ENCODE assay signal across 20 cellular contexts in genomic region chr11:6563667-6564066, GRCh38. TPM values are rescaled to one million over a fixed set of nuclear protein-coding genes. Genes with fewer than 3 reads are reported as not detected.
A peak's percentile ranks its signal among the peaks of the same experiment; 100 is the strongest.
DNase-seq lines count a peak whose midpoint lies in the region; ATAC-seq, FAIRE-seq and TF ChIP-seq lines count a peak whose summit lies in the region.
"Had no signal": no experiment of that assay in that cellular context is flagged by ENCODE, and none has a peak within 500 bp of the region (broad histone marks: within the 10 kb centered on the region; RNA-seq: fewer than 3 reads in every experiment).

No MANE protein-coding gene starts in this region.

- H3K4me3 ChIP-seq in K562: no peak overlapping the region
- H3K4me3 ChIP-seq in lung: no peak overlapping the region
- H3K4me3 ChIP-seq: BLaER1, GM23338 had no signal

- no TSS peak for BruUV-seq in K562 (replicated peaks; lab: Mats Ljungman, UMichigan)

- peak; percentile 22 for DNase-seq in G401 (ENCODE audit: low spot score)
- DNase-seq in K562 (ENCODE audit: extremely low read depth in 1 of 4, low spot score in 3 of 4): no peak
- peak; percentile 6 for DNase-seq in lung (ENCODE audit: low spot score)
- peak; percentile 75 for DNase-seq in posterior vena cava (ENCODE audit: low spot score)
- DNase-seq in NCI-H1417 (lab: John Stamatoyannopoulos, UW): no peak
- DNase-seq: Caco-2; CD4-positive, CD25-positive, alpha-beta regulatory T cell; CD8-positive, alpha-beta T cell; DMS153; DND-41; GDM1; H9 had no signal

- H2AFZ ChIP-seq in K562 (ENCODE audit: low read depth, low read length): no peak overlapping the region
- H2AFZ ChIP-seq: GM23338 had no signal

- peaks cover 7% of the 10 kb centered on the region for H3K9me1 ChIP-seq in K562 (ENCODE audit: control insufficient read depth, insufficient read depth, low read length)

- no peak for TF ChIP-seq CTCF in K562 (IDR thresholded peaks at IDR 0.05 in 2 of 3, conservative IDR thresholded peaks at IDR 0.05 in 1 of 3; ENCODE audit: insufficient read depth in 2 of 3, low read depth in 1 of 3, low read length in 3 of 3)
- no peak for TF ChIP-seq CTCF in lung (IDR thresholded peaks at IDR 0.05; ENCODE audit: control extremely low read depth, extremely low read depth)

- CTCF ChIA-PET in K562 (lab: Yijun Ruan, JAX; ENCODE audit: low intra/inter-chr PET ratio): no interaction called here

- ATAC-seq in K562 (no peak; the same call in 1 of the 3 replicates), lung (ENCODE audit: insufficient read depth, low FRiP score) (no peak), GM18520 (IDR thresholded peaks at IDR 0.05; ENCODE audit: unreplicated experiment) (no peak), GM18858 (IDR thresholded peaks at IDR 0.05; ENCODE audit: unreplicated experiment) (no peak)
- ATAC-seq: CD8-positive, alpha-beta T cell; HCT116 had no signal

- WGBS in K562 (ENCODE audit: insufficient coverage, low coverage, missing lambda C conversion rate): 52% methylated on average over 10 of the region's 10 CpGs
- WGBS in lung, 2 donors: 92 to 93% methylated on average over 10 of the region's 10 CpGs

- peak overlapping the region; percentile 61 for H3K4me2 ChIP-seq in K562 (ENCODE audit: insufficient read depth, low read length)
- H3K4me2 ChIP-seq: BLaER1 had no signal

- H3K9me3 ChIP-seq in K562 (replicated peaks; ENCODE audit: control insufficient read depth, insufficient read depth, low read depth, low read length): no peaks in the 10 kb centered on the region
- H3K9me3 ChIP-seq in lung (ENCODE audit: control insufficient read depth in 2 of 2, insufficient read depth in 1 of 2, low read length in 1 of 2): no peaks in the 10 kb centered on the region
- H3K9me3 ChIP-seq: BLaER1, Caco-2 had no signal

- no peak for TF ChIP-seq POLR2A in K562 (conservative IDR thresholded peaks at IDR 0.05)

- H3K27me3 ChIP-seq in K562 (ENCODE audit: control insufficient read depth in 2 of 2, insufficient read depth in 2 of 2, low read length in 2 of 2) (no peaks in the 10 kb centered on the region), lung (ENCODE audit: control insufficient read depth, insufficient read depth) (no peaks in the 10 kb centered on the region)
- H3K27me3 ChIP-seq: BLaER1 had no signal

- no peak overlapping the region; the same call in 2 of the 3 replicates for H3K27ac ChIP-seq in K562 (ENCODE audit: extremely low read depth, low read depth, low read length)
- H3K27ac ChIP-seq in lung (ENCODE audit: low read depth in 1 of 2, low read length in 1 of 2): no peak overlapping the region
- H3K27ac ChIP-seq: BLaER1, C4-2B had no signal

- peaks cover 32 to 33% of the 10 kb centered on the region in 2 experiments for H3K4me1 ChIP-seq in K562 (replicated peaks in 1 of 2; ENCODE audit: control insufficient read depth in 2 of 2, insufficient read depth in 2 of 2, low read length in 2 of 2)
- peaks cover 3 to 5% of the 10 kb centered on the region in 2 donors for H3K4me1 ChIP-seq in lung (ENCODE audit: control insufficient read depth in 2 of 2, insufficient read depth in 2 of 2, low read length in 2 of 2)
- H3K4me1 ChIP-seq: BLaER1, Caco-2 had no signal

- no peak for FAIRE-seq in K562 (lab: Jason Lieb, UNC)
- FAIRE-seq: GM12891, GM18507 had no signal

- intact Hi-C loops in K562 (cut with micrococcal nuclease) (no loop called here), posterior vena cava (cut with DNase I) (no loop called here)

- in situ Hi-C loops in G401 (cut with HindIII; ENCODE audit: low sequenced_read_pairs) (no loop called here), K562 (cut with MboI) (no loop called here)

- no peak for TF ChIP-seq EP300 in K562 (IDR thresholded peaks at IDR 0.05; ENCODE audit: low read length)

- H3K79me2 ChIP-seq in K562 (ENCODE audit: control insufficient read depth, insufficient read depth, low read length): no peaks in the 10 kb centered on the region

- H3K9ac ChIP-seq in K562 (ENCODE audit: insufficient read depth in 1 of 2, low read depth in 2 of 2, low read length in 2 of 2): no peak overlapping the region; a peak in 1 of 4 replicates
- H3K9ac ChIP-seq: BLaER1 had no signal

- POLR2A ChIA-PET in K562 (lab: Yijun Ruan, JAX): interaction anchor here (0.5 to 1.9 kb wide), 6 partner anchors 9 to 1700 kb away, joined by 3 to 11 read pairs (median 4); partner anchors contain the start of genes ILK and RRP8

- H3K36me3 ChIP-seq in K562 (ENCODE audit: control insufficient read depth, insufficient read depth, low read length) (no peaks in the 10 kb centered on the region), lung (ENCODE audit: control insufficient read depth in 2 of 2, insufficient read depth in 2 of 2, low read length in 2 of 2) (peaks cover 0 to 9% of the 10 kb centered on the region in 2 donors)

- H4K20me1 ChIP-seq in K562 (replicated peaks; ENCODE audit: control insufficient read depth, insufficient read depth, low read length): no peaks in the 10 kb centered on the region
- H4K20me1 ChIP-seq: BLaER1 had no signal

- TF ChIP-seq RAD21 in K562 (CRISPR knock-in tag; conservative IDR thresholded peaks at IDR 0.05 in 1 of 2, IDR thresholded peaks at IDR 0.05 in 1 of 2): no peak

RNA-seq across cellular contexts. Expression of gene RRP8, which starts 39.7 kb away (rescaled TPM):
- total RNA-seq in G401 (2014; rRNA removed; shearing (Covaris generic)): 20.3 and 22.2 TPM in 2 replicates
- total RNA-seq in K562 (2011; cell fraction: chromatin; rRNA removed; ENCODE audit: low replicate concordance): 45.2 and 53.8 TPM in 2 replicates
- total RNA-seq in K562 (2011; cell fraction: nucleolus; rRNA removed): 28.2 and 28.5 TPM in 2 replicates
- total RNA-seq in K562 (2011; cell fraction: nucleoplasm; rRNA removed): 33.8 and 40.3 TPM in 2 replicates
- total RNA-seq in K562 (2014; rRNA removed) (27.9 and 47.5 TPM in 2 replicates), K562 (2014; rRNA removed; fragmentation: Illumina TruSeq; extraction: Trizol) (33.5 and 37.0 TPM in 2 replicates), K562 (2015; rRNA removed; fragmentation: Illumina TruSeq; extraction: Trizol) (31.5 and 32.6 TPM in 2 replicates), K562 (2021) (41.0 and 47.2 TPM in 2 replicates), lung (10 to 100 TPM; 15.0 to 19.1 TPM), posterior vena cava (10 to 100 TPM; 16.6 to 17.6 TPM)
- polyA plus RNA-seq in K562 (2011; rRNA removed) (28.1 and 29.8 TPM in 2 replicates), K562 (2014; fragmentation: Illumina TruSeq; extraction: Trizol) (34.6 and 47.3 TPM in 2 replicates), K562 (2014; fragmentation: Nextera tagmentation; extraction: Ambion mirVana) (10 to 100 TPM in 1 of 2 experiments, 1 to 10 TPM in 1; 5.7 to 11.4 TPM), K562 (2014; rRNA removed) (26.1 and 33.4 TPM in 2 replicates), lung (10 to 100 TPM; 16.2 to 17.4 TPM)
- polyA plus RNA-seq in K562 (2011; cell fraction: cytosol; rRNA removed): 10.9 and 15.1 TPM in 2 replicates
- polyA plus RNA-seq in K562 (2011; cell fraction: nucleus; rRNA removed): 30.2 and 30.7 TPM in 2 replicates
- 22.8 and 24.8 TPM in 2 replicates for polyA plus RNA-seq in K562 (2012)
- polyA minus RNA-seq in K562 (2011; rRNA and poly(A)+ RNA removed): 19.2 and 20.6 TPM in 2 replicates
- polyA minus RNA-seq in K562 (2011; cell fraction: cytosol; rRNA and poly(A)+ RNA removed): 8.9 and 17.8 TPM in 2 replicates
- polyA minus RNA-seq in K562 (2011; cell fraction: nucleus; rRNA and poly(A)+ RNA removed): 29.8 and 39.9 TPM in 2 replicates

RNA-seq across cellular contexts. Expression of gene ILK, which starts 39.9 kb away (rescaled TPM):
- total RNA-seq in G401 (2014; rRNA removed; shearing (Covaris generic)): 112 and 149 TPM in 2 replicates
- 143 and 177 TPM in 2 replicates for total RNA-seq in K562 (2011; cell fraction: chromatin; rRNA removed; ENCODE audit: low replicate concordance)
- total RNA-seq in K562 (2011; cell fraction: nucleolus; rRNA removed): 86.9 and 104 TPM in 2 replicates
- total RNA-seq in K562 (2011; cell fraction: nucleoplasm; rRNA removed): 98.0 and 109 TPM in 2 replicates
- total RNA-seq in K562 (2014; rRNA removed): 43.3 and 54.7 TPM in 2 replicates
- total RNA-seq in K562 (2014; rRNA removed; fragmentation: Illumina TruSeq; extraction: Trizol): 47.0 and 50.4 TPM in 2 replicates
- total RNA-seq in K562 (2015; rRNA removed; fragmentation: Illumina TruSeq; extraction: Trizol): 57.3 and 59.0 TPM in 2 replicates
- 57.9 and 58.9 TPM in 2 replicates for total RNA-seq in K562 (2021)
- polyA plus RNA-seq in K562 (2011; rRNA removed): 95.9 and 108 TPM in 2 replicates
- polyA plus RNA-seq in K562 (2011; cell fraction: cytosol; rRNA removed): 106 and 115 TPM in 2 replicates
- 190 and 247 TPM in 2 replicates for polyA plus RNA-seq in K562 (2011; cell fraction: nucleus; rRNA removed)
- polyA plus RNA-seq in K562 (2012): 56.9 and 91.3 TPM in 2 replicates
- polyA plus RNA-seq in K562 (2014; fragmentation: Illumina TruSeq; extraction: Trizol): 83.6 and 86.9 TPM in 2 replicates
- polyA plus RNA-seq in K562 (2014; fragmentation: Nextera tagmentation; extraction: Ambion mirVana): 10 to 100 TPM; 49.3 to 85.1 TPM
- 54.5 and 57.3 TPM in 2 replicates for polyA plus RNA-seq in K562 (2014; rRNA removed)
- 81.2 and 84.6 TPM in 2 replicates for polyA minus RNA-seq in K562 (2011; rRNA and poly(A)+ RNA removed)
- 31.6 and 38.1 TPM in 2 replicates for polyA minus RNA-seq in K562 (2011; cell fraction: cytosol; rRNA and poly(A)+ RNA removed)
- 49.8 and 82.9 TPM in 2 replicates for polyA minus RNA-seq in K562 (2011; cell fraction: nucleus; rRNA and poly(A)+ RNA removed)
- total RNA-seq in lung: 100 to 1,000 TPM; 134 to 147 TPM
- 100 to 1,000 TPM in 1 of 2 donors, 10 to 100 TPM in 1; 91.1 to 138 TPM for polyA plus RNA-seq in lung
- 100 to 1,000 TPM; 340 to 384 TPM for total RNA-seq in posterior vena cava

RNA-seq across cellular contexts. Expression of gene TAF10, which starts 48.3 kb away (rescaled TPM):
- 62.1 and 64.5 TPM in 2 replicates for total RNA-seq in G401 (2014; rRNA removed; shearing (Covaris generic))
- total RNA-seq in K562 (2011; cell fraction: chromatin; rRNA removed; ENCODE audit: low replicate concordance): 41.3 and 76.7 TPM in 2 replicates
- 44.1 and 46.0 TPM in 2 replicates for total RNA-seq in K562 (2011; cell fraction: nucleolus; rRNA removed)
- total RNA-seq in K562 (2011; cell fraction: nucleoplasm; rRNA removed): 51.3 and 101 TPM in 2 replicates
- total RNA-seq in K562 (2014; rRNA removed) (131 and 181 TPM in 2 replicates), K562 (2014; rRNA removed; fragmentation: Illumina TruSeq; extraction: Trizol) (78.6 and 96.2 TPM in 2 replicates), K562 (2015; rRNA removed; fragmentation: Illumina TruSeq; extraction: Trizol) (89.5 and 105 TPM in 2 replicates), K562 (2021) (153 and 154 TPM in 2 replicates), lung (100 to 1,000 TPM in 1 of 2 donors, 10 to 100 TPM in 1; 23.9 to 149 TPM), posterior vena cava (100 to 1,000 TPM in 1 of 2 donors, 10 to 100 TPM in 1; 85.9 to 107 TPM)
- polyA plus RNA-seq in K562 (2011; rRNA removed) (166 and 197 TPM in 2 replicates), K562 (2014; fragmentation: Illumina TruSeq; extraction: Trizol) (120 and 148 TPM in 2 replicates), K562 (2014; fragmentation: Nextera tagmentation; extraction: Ambion mirVana) (10 to 100 TPM; 19.5 to 28.2 TPM), K562 (2014; rRNA removed) (121 and 186 TPM in 2 replicates), lung (100 to 1,000 TPM; 108 to 126 TPM)
- polyA plus RNA-seq in K562 (2011; cell fraction: cytosol; rRNA removed): 173 and 272 TPM in 2 replicates
- 214 and 295 TPM in 2 replicates for polyA plus RNA-seq in K562 (2011; cell fraction: nucleus; rRNA removed)
- 232 and 237 TPM in 2 replicates for polyA plus RNA-seq in K562 (2012)
- 36.3 and 56.6 TPM in 2 replicates for polyA minus RNA-seq in K562 (2011; rRNA and poly(A)+ RNA removed)
- polyA minus RNA-seq in K562 (2011; cell fraction: cytosol; rRNA and poly(A)+ RNA removed): 49.1 and 55.1 TPM in 2 replicates
- 25.6 and 30.0 TPM in 2 replicates for polyA minus RNA-seq in K562 (2011; cell fraction: nucleus; rRNA and poly(A)+ RNA removed)

RNA-seq across cellular contexts. Expression of gene TPP1, which starts 55.6 kb away (rescaled TPM):
- total RNA-seq in G401 (2014; rRNA removed; shearing (Covaris generic)): 9.8 and 26.9 TPM in 2 replicates
- 85.5 and 108 TPM in 2 replicates for total RNA-seq in K562 (2011; cell fraction: chromatin; rRNA removed; ENCODE audit: low replicate concordance)
- total RNA-seq in K562 (2011; cell fraction: nucleolus; rRNA removed): 98.2 and 104 TPM in 2 replicates
- 118 and 162 TPM in 2 replicates for total RNA-seq in K562 (2011; cell fraction: nucleoplasm; rRNA removed)
- total RNA-seq in K562 (2014; rRNA removed) (11.9 and 16.6 TPM in 2 replicates), K562 (2014; rRNA removed; fragmentation: Illumina TruSeq; extraction: Trizol) (7.5 TPM in 2 replicates), K562 (2015; rRNA removed; fragmentation: Illumina TruSeq; extraction: Trizol) (15.0 and 16.3 TPM in 2 replicates), K562 (2021) (45.5 and 50.2 TPM in 2 replicates), lung (100 to 1,000 TPM; 124 to 150 TPM), posterior vena cava (100 to 1,000 TPM in 1 of 2 donors, 10 to 100 TPM in 1; 80.9 to 137 TPM)
- polyA plus RNA-seq in K562 (2011; rRNA removed) (29.4 and 54.6 TPM in 2 replicates), K562 (2014; fragmentation: Illumina TruSeq; extraction: Trizol) (59.9 and 75.8 TPM in 2 replicates), K562 (2014; fragmentation: Nextera tagmentation; extraction: Ambion mirVana) (10 to 100 TPM in 1 of 2 experiments, 1 to 10 TPM in 1; 9.4 to 15.7 TPM), K562 (2014; rRNA removed) (25.8 and 38.7 TPM in 2 replicates), lung (100 to 1,000 TPM in 1 of 2 donors, 10 to 100 TPM in 1; 57.6 to 169 TPM)
- polyA plus RNA-seq in K562 (2011; cell fraction: cytosol; rRNA removed): 35.7 and 56.0 TPM in 2 replicates
- 88.3 and 109 TPM in 2 replicates for polyA plus RNA-seq in K562 (2011; cell fraction: nucleus; rRNA removed)
- 62.0 and 173 TPM in 2 replicates for polyA plus RNA-seq in K562 (2012)
- polyA minus RNA-seq in K562 (2011; rRNA and poly(A)+ RNA removed): 27.0 and 40.7 TPM in 2 replicates
- 42.1 and 45.9 TPM in 2 replicates for polyA minus RNA-seq in K562 (2011; cell fraction: cytosol; rRNA and poly(A)+ RNA removed)
- 22.3 and 26.4 TPM in 2 replicates for polyA minus RNA-seq in K562 (2011; cell fraction: nucleus; rRNA and poly(A)+ RNA removed)

Comparison
In these comparisons a context has a peak if more than half of its experiments do, and no peak if none do; other contexts are left out.
1. DNase-seq: peak in G401 (single experiment), lung (single experiment) and posterior vena cava (single experiment); none in K562 (0 of 4) and NCI-H1417 (0 of 3).